Comparison of ENCODE assay signal across 8 cellular contexts in the genomic region with DNA sequence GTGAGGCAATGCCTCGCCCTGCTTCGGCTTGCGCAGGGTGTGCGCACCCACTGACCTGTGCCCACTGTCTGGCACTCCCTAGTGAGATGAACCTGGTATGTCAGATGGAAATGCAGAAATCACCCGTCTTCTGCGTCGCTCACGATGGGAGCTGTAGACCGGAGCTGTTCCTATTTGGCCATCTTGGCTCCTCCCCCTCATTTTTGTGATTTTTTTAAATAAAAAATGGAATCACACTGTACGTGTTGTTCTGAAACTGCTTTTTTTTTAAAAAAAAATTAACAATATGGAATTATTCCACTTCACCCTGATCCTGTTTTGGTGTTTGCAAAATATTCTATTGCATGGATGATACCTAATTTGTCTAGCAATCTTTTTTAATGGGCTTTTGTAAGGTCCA.
DNase-seq lines count a peak whose midpoint lies in the region; TF ChIP-seq lines count a peak whose summit lies in the region.
"Not testable (repeated sequence)": the region's sequence is repeated elsewhere in the genome, so short reads cannot be mapped to it uniquely, and the experiment has no call there.

No MANE protein-coding gene starts in this region.

- H3K27me3 Mint-ChIP-seq in Caco-2 (ENCODE audit: insufficient read depth, unreplicated experiment); chondrocyte (ENCODE audit: low read depth); mesothelial cell of epicardium (ENCODE audit: low read depth); progenitor cell of endocrine pancreas: not testable (repeated sequence)
- H3K27me3 Mint-ChIP-seq in H9 (ENCODE audit: low read depth): peaks cover 43% of the 10 kb centered on the region

- not testable (repeated sequence) for H4K8ac ChIP-seq in H9 (replicated peaks; ENCODE audit: insufficient read length, low read depth, low read length)

- not testable (repeated sequence) for H3K27ac ChIP-seq in H9 (ENCODE audit: insufficient read length, low read depth, low read length); PC-9

- H3K9me2 ChIP-seq in PC-9 (ENCODE audit: insufficient read depth): not testable (repeated sequence)

- H3K36me3 Mint-ChIP-seq in Caco-2 (ENCODE audit: insufficient read depth, unreplicated experiment); H9 (ENCODE audit: insufficient read depth in 1 of 3, low read depth in 3 of 3); chondrocyte (ENCODE audit: low read depth); mesothelial cell of epicardium; progenitor cell of endocrine pancreas (ENCODE audit: insufficient read depth): not testable (repeated sequence)

- H3K18ac ChIP-seq in H9 (ENCODE audit: insufficient read length, low read depth, low read length): not testable (repeated sequence)

- not testable (repeated sequence) for H3K79me1 ChIP-seq in H9 (ENCODE audit: insufficient read depth, low read depth, low read length, poor library complexity, severe bottlenecking)

- POLR2A ChIA-PET in Caco-2 (lab: Charles Lee); PC-9 (lab: Charles Lee; ENCODE audit: unreplicated experiment): not testable (repeated sequence)

- intact Hi-C loops in Caco-2 (cut with micrococcal nuclease; ENCODE audit: unreplicated experiment); PC-9 (cut with micrococcal nuclease; ENCODE audit: unreplicated experiment): not testable (repeated sequence)

- not testable (repeated sequence) for H4K5ac ChIP-seq in H9 (ENCODE audit: insufficient read length, low read depth, low read length)

- not testable (repeated sequence) for H2BK120ac ChIP-seq in H9 (ENCODE audit: low read depth, low read length, poor library complexity, severe bottlenecking)

- H3F3A ChIP-seq in PC-9 (ENCODE audit: insufficient read depth, low read depth): not testable (repeated sequence)

- not testable (repeated sequence) for H2BK20ac ChIP-seq in H9 (ENCODE audit: low read depth, low read length, poor library complexity, severe bottlenecking)

- H2AFZ ChIP-seq in H9 (ENCODE audit: low read length): not testable (repeated sequence)
- H2AFZ ChIP-seq in PC-9: peak overlapping the region; percentile 79

- H3K9me3 Mint-ChIP-seq in Caco-2 (ENCODE audit: unreplicated experiment); H9; chondrocyte (ENCODE audit: low read depth); mesothelial cell of epicardium; progenitor cell of endocrine pancreas (ENCODE audit: low read depth): not testable (repeated sequence)

- peak overlapping the region; percentile 45 for H3K4me2 ChIP-seq in H9 (ENCODE audit: insufficient read depth, insufficient read length, low read length)
- H3K4me2 ChIP-seq in PC-9: peak overlapping the region; percentile 74

- not testable (repeated sequence) for H3K4me1 Mint-ChIP-seq in Caco-2 (ENCODE audit: low read depth, unreplicated experiment); H9; mesothelial cell of epicardium; progenitor cell of endocrine pancreas (ENCODE audit: low read depth)
- H3K4me1 Mint-ChIP-seq in chondrocyte (ENCODE audit: low read depth): peaks cover 13% of the 10 kb centered on the region

- not testable (repeated sequence) for H2AK5ac ChIP-seq in H9 (ENCODE audit: insufficient read length, low read length)

- not testable (repeated sequence) for H3K56ac ChIP-seq in H9 (ENCODE audit: insufficient read length, low read depth, low read length)

- H3K4me3 ChIP-seq in Caco-2 (ENCODE audit: low read depth, low read length): peak overlapping the region; percentile 19
- peak overlapping the region; percentile 52; the same call in 1 of the 2 replicates for H3K4me3 ChIP-seq in PC-9
- peak overlapping the region; percentile 32 for H3K4me3 ChIP-seq in iPS-15b (ENCODE audit: low read depth, low read length)

- BruUV-seq in Caco-2 (replicated peaks; lab: Mats Ljungman, UMichigan); PC-9 (replicated peaks; lab: Mats Ljungman, UMichigan): not testable (repeated sequence)

- not testable (repeated sequence) for H3K27ac Mint-ChIP-seq in Caco-2 (ENCODE audit: unreplicated experiment); chondrocyte (ENCODE audit: unreplicated experiment); mesothelial cell of epicardium; progenitor cell of endocrine pancreas
- H3K27ac Mint-ChIP-seq in H9: peak overlapping the region in 2 of 3 experiments; percentile 85 to 91; a peak in 3 of 7 replicates

- H3K79me2 ChIP-seq in H9 (ENCODE audit: insufficient read depth, low read length); PC-9 (ENCODE audit: low read depth): not testable (repeated sequence)

- H3K36me3 ChIP-seq in Caco-2 (ENCODE audit: control insufficient read depth, insufficient read depth, low read length); PC-9 (ENCODE audit: low read depth); iPS-15b (ENCODE audit: control insufficient read depth, insufficient read depth, low read length): not testable (repeated sequence)

- no CpG with 5 or more reads among the region's 10 CpGs for WGBS in H9 (ENCODE audit: extremely low coverage, insufficient read length, low lambda C conversion rate)

- not testable (repeated sequence) for H3K9me3 ChIP-seq in Caco-2; H9 (ENCODE audit: control insufficient read depth, low read depth, low read length); PC-9 (ENCODE audit: insufficient read depth, low read depth); iPS-15b (ENCODE audit: control insufficient read depth, insufficient read depth, low read length)

- CTCF ChIA-PET in Caco-2 (lab: Charles Lee); PC-9 (lab: Charles Lee): not testable (repeated sequence)

- not testable (repeated sequence) for H3K4me1 ChIP-seq in Caco-2; H9 (ENCODE audit: insufficient read depth, low read length); PC-9 (replicated peaks; ENCODE audit: insufficient read depth); iPS-15b (ENCODE audit: control insufficient read depth, insufficient read depth, low read length)

- not testable (repeated sequence) for H3K23me2 ChIP-seq in H9 (ENCODE audit: insufficient read length, low read depth, low read length, poor library complexity, severe bottlenecking)

- not testable (repeated sequence) for H3K23ac ChIP-seq in H9 (ENCODE audit: insufficient read length, low read depth, low read length)

- H3K4me3 Mint-ChIP-seq in Caco-2 (ENCODE audit: unreplicated experiment): peak overlapping the region; percentile 69
- peak overlapping the region; percentile 80 to 82 for H3K4me3 Mint-ChIP-seq in H9
- H3K4me3 Mint-ChIP-seq in chondrocyte (ENCODE audit: unreplicated experiment): peak overlapping the region; percentile 36
- peak overlapping the region; percentile 36 for H3K4me3 Mint-ChIP-seq in mesothelial cell of epicardium
- peak overlapping the region; percentile 61 for H3K4me3 Mint-ChIP-seq in progenitor cell of endocrine pancreas (ENCODE audit: low read depth)

- H3K27me3 ChIP-seq in Caco-2 (replicated peaks; ENCODE audit: control insufficient read depth, insufficient read depth, low read length); H9 (ENCODE audit: insufficient read depth, low read length); PC-9 (ENCODE audit: insufficient read depth, low read depth): not testable (repeated sequence)
- H3K27me3 ChIP-seq in iPS-15b (ENCODE audit: control insufficient read depth, insufficient read depth, low read length): peaks cover 42% of the 10 kb centered on the region

- H2BK15ac ChIP-seq in H9 (ENCODE audit: low read depth, low read length): not testable (repeated sequence)

- peak overlapping the region; percentile 58 for H3K9ac ChIP-seq in H9 (ENCODE audit: extremely low read depth, insufficient read length, low read length)
- H3K9ac ChIP-seq in iPS-15b (ENCODE audit: low read depth, low read length): not testable (repeated sequence)

- TF ChIP-seq CTCF in Caco-2 (IDR thresholded peaks at IDR 0.05; ENCODE audit: insufficient read depth in 1 of 2, low read depth in 1 of 2, low read length in 1 of 2, severe bottlenecking in 1 of 2, unreplicated experiment in 1 of 2); H9 (conservative IDR thresholded peaks at IDR 0.05); PC-9 (conservative IDR thresholded peaks at IDR 0.05); chondrocyte (IDR thresholded peaks at IDR 0.05); mesothelial cell of epicardium (IDR thresholded peaks at IDR 0.05; ENCODE audit: unreplicated experiment); progenitor cell of endocrine pancreas (IDR thresholded peaks at IDR 0.05; ENCODE audit: unreplicated experiment): not testable (repeated sequence)

- not testable (repeated sequence) for H4K91ac ChIP-seq in H9 (ENCODE audit: insufficient read length, low read depth, low read length)

- not testable (repeated sequence) for H3T11ph ChIP-seq in H9 (ENCODE audit: low read length)

- H3K14ac ChIP-seq in H9 (ENCODE audit: insufficient read depth, low read length): not testable (repeated sequence)

- H3K4ac ChIP-seq in H9 (ENCODE audit: low read depth, low read length): not testable (repeated sequence)

- DNase-seq in Caco-2: peak in 1 of 2 experiments; percentile 3
- not testable (repeated sequence) for DNase-seq in H9; PC-9; chondrocyte (ENCODE audit: low spot score); mesothelial cell of epicardium (ENCODE audit: low spot score in 2 of 2, unreplicated experiment in 2 of 2); progenitor cell of endocrine pancreas (ENCODE audit: low spot score, unreplicated experiment)
- DNase-seq in LoVo (ENCODE audit: low spot score): peak; percentile 49

- H2BK5ac ChIP-seq in H9 (ENCODE audit: insufficient read length, low read length): not testable (repeated sequence)

- H4K20me1 ChIP-seq in H9 (ENCODE audit: control insufficient read depth, insufficient read depth, insufficient read length); PC-9 (ENCODE audit: insufficient read depth): not testable (repeated sequence)

- H2BK12ac ChIP-seq in H9 (ENCODE audit: insufficient read length, low read depth, low read length): not testable (repeated sequence)
